In genomic region chr2:46257476-46257875, GRCh38 we compare ENCODE assay signal across 12 cellular contexts. TPM values are rescaled to one million over a fixed set of nuclear protein-coding genes. Genes with fewer than 3 reads are reported as not detected.
DNase-seq lines count a peak whose midpoint lies in the region; ATAC-seq and TF ChIP-seq lines count a peak whose summit lies in the region.
"Had no signal": no experiment of that assay in that cellular context is flagged by ENCODE, and none has a peak within 500 bp of the region (broad histone marks: within the 10 kb centered on the region; RNA-seq: fewer than 3 reads in every experiment).

No MANE protein-coding gene starts in this region.

- H3K27ac Mint-ChIP-seq in immature natural killer cell, result no peak overlapping the region

- intact Hi-C loops in left ventricle myocardium superior (cut with micrococcal nuclease) (no loop called here), sigmoid colon (cut with DNase I) (no loop called here)

- H3K27me3 ChIP-seq in WERI-Rb-1 (ENCODE audit: insufficient read depth, low read depth, severe bottlenecking) (no peaks in the 10 kb centered on the region), sigmoid colon (no peaks in the 10 kb centered on the region)
- H3K27me3 ChIP-seq: colonic mucosa had no signal

- H3K9me3 Mint-ChIP-seq in immature natural killer cell, result no peaks in the 10 kb centered on the region

- ATAC-seq in left ventricle myocardium superior (peak; percentile 47), GM21360 (IDR thresholded peaks at IDR 0.05; ENCODE audit: unreplicated experiment) (no peak)

- peaks cover 0 to 17% (median 9%) of the 10 kb centered on the region in 4 donors for H3K4me1 ChIP-seq in sigmoid colon
- H3K4me1 ChIP-seq: colonic mucosa had no signal

- H3K36me3 ChIP-seq in WERI-Rb-1 (no peaks in the 10 kb centered on the region), sigmoid colon (no peaks in the 10 kb centered on the region)
- H3K36me3 ChIP-seq: colonic mucosa had no signal

- H3K27ac ChIP-seq in WERI-Rb-1 (no peak overlapping the region), sigmoid colon (peak overlapping the region in 1 of 4 donors; percentile 1)
- H3K27ac ChIP-seq: colonic mucosa, HL-60 had no signal

- H3K9me3 ChIP-seq in WERI-Rb-1 (ENCODE audit: severe bottlenecking) (no peaks in the 10 kb centered on the region), sigmoid colon (no peaks in the 10 kb centered on the region)
- H3K9me3 ChIP-seq: colonic mucosa had no signal

- no peaks in the 10 kb centered on the region for H3K36me3 Mint-ChIP-seq in immature natural killer cell

- H3K4me3 Mint-ChIP-seq in immature natural killer cell, result no peak overlapping the region

- WGBS in sigmoid colon, 2 donors, result 51 to 72% methylated on average over 4 of the region's 4 CpGs

- H3K4me3 ChIP-seq in WERI-Rb-1 (ENCODE audit: low read depth, low read length) (no peak overlapping the region), sigmoid colon (no peak overlapping the region)
- H3K4me3 ChIP-seq: colonic mucosa had no signal

- peaks cover 0 to 5% (median 2%) of the 10 kb centered on the region in 3 donors for H3K27me3 Mint-ChIP-seq in immature natural killer cell (ENCODE audit: low read depth in 3 of 3)

- DNase-seq in COR-L47 (lab: John Stamatoyannopoulos, UW) (peak; percentile 59), NCI-H1417 treated with DMSO at 0.1 percent for 48 hours (lab: John Stamatoyannopoulos, UW) (peak; percentile 89), SHP77 treated with DMSO at 0.1 percent for 48 hours (lab: John Stamatoyannopoulos, UW) (peak; percentile 14), left ventricle myocardium superior (no peak), WERI-Rb-1 (no peak), immature natural killer cell (no peak), sigmoid colon (no peak)
- DNase-seq: activated T-cell treated with anti-CD3 and anti-CD28 coated beads, Interleukin-2, amount 50 U/mL, for 48 hours; colonic mucosa; GOT3 had no signal

- TF ChIP-seq CTCF in WERI-Rb-1 (IDR thresholded peaks at IDR 0.05; ENCODE audit: low read depth, low read length) (no peak), sigmoid colon (IDR thresholded peaks at IDR 0.05) (no peak)

- peaks cover 9 to 10% of the 10 kb centered on the region in 2 donors for H3K4me1 Mint-ChIP-seq in immature natural killer cell

- no peak for TF ChIP-seq POLR2A in sigmoid colon (IDR thresholded peaks at IDR 0.05)

- no peak for TF ChIP-seq EP300 in sigmoid colon (IDR thresholded peaks at IDR 0.05)

RNA-seq across cellular contexts. Expression of gene EPAS1, which starts 39.7 kb away (rescaled TPM):
- total RNA-seq in left ventricle myocardium superior, result 212 TPM
- polyA plus RNA-seq in immature natural killer cell, result under 1 TPM; 0.05 to 0.69 (median 0.08) TPM
- 10 to 100 TPM; 56.8 to 97.8 (median 61.1) TPM for total RNA-seq in sigmoid colon
- polyA plus RNA-seq in sigmoid colon, result 10 to 100 TPM; 57.8 to 82.8 (median 64.3) TPM

Comparison
In these comparisons a context has a peak if more than half of its experiments do, and no peak if none do; other contexts are left out.
1. DNase-seq: peak in COR-L47 (single experiment), NCI-H1417 treated with DMSO at 0.1 percent for 48 hours (single experiment) and SHP77 treated with DMSO at 0.1 percent for 48 hours (single experiment); none in left ventricle myocardium superior (single experiment), WERI-Rb-1 (single experiment), immature natural killer cell (0 of 3) and sigmoid colon (single experiment).